Comparison of ENCODE assay signal across 18 cellular contexts in the genomic region with DNA sequence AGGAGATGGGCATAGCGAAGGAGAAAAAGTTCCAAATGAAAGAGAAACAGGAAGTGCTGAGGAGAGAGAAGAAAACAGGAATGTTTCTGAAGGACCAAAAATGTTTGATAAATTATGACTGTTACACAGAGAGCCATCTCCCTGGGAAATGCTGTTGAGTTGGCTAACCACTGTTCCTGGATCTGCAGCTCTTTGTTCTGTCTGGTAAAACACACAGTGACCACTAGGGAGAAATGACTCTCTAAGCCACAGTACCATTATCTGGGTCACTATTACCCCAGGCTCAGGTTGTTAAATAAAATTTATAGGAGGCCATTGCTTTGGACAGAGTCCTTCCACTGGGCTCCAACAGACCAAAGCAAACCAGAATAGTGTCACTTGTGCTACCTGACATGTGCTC.
A peak's percentile ranks its signal among the peaks of the same experiment; 100 is the strongest.
DNase-seq lines count a peak whose midpoint lies in the region; ATAC-seq, FAIRE-seq and TF ChIP-seq lines count a peak whose summit lies in the region.
"Had no signal": no experiment of that assay in that cellular context is flagged by ENCODE, and none has a peak within 500 bp of the region (broad histone marks: within the 10 kb centered on the region; RNA-seq: fewer than 3 reads in every experiment).

No MANE protein-coding gene starts in this region.

- TF ChIP-seq EP300 in K562 (IDR thresholded peaks at IDR 0.05; ENCODE audit: low read length) = no peak

- no peak overlapping the region for H2AK5ac ChIP-seq in neuronal stem cell (ENCODE audit: low read depth, low read length)

- H3K79me1 ChIP-seq in neuronal stem cell (ENCODE audit: low read depth, low read length) = no peaks in the 10 kb centered on the region

- peak; percentile 69 for ATAC-seq in K562
- ATAC-seq in CD8-positive, alpha-beta T cell = no peak
- ATAC-seq: activated T-helper 17 cell treated with anti-CD3 and anti-CD28 coated beads, Interleukin-2, amount 50 U/mL, for 72 hours; body of pancreas; effector memory CD8-positive, alpha-beta T cell had no signal

- H3K27ac ChIP-seq in K562 (ENCODE audit: extremely low read depth, low read depth, low read length) (no peak overlapping the region), neuronal stem cell (replicated peaks; ENCODE audit: low read length) (no peak overlapping the region)
- H3K27ac ChIP-seq in CD8-positive, alpha-beta T cell (ENCODE audit: low read depth, low read length) = no peak overlapping the region
- H3K27ac ChIP-seq: body of pancreas, C4-2B had no signal

- no peaks in the 10 kb centered on the region for H3K36me3 Mint-ChIP-seq in HFFc6 (ENCODE audit: low read depth)
- no peaks in the 10 kb centered on the region for H3K36me3 Mint-ChIP-seq in nephron progenitor cell (ENCODE audit: low read depth)
- H3K36me3 Mint-ChIP-seq in CD8-positive, alpha-beta T cell = no peaks in the 10 kb centered on the region
- H3K36me3 Mint-ChIP-seq: naive B cell had no signal

- H3K14ac ChIP-seq in neuronal stem cell (ENCODE audit: low read length) = no peak overlapping the region

- intact Hi-C loops in K562 (cut with micrococcal nuclease) = loop anchor here (5.0 kb wide), 1 partner anchor 81 kb away; no protein-coding TSS in a partner anchor
- intact Hi-C loops in CD8-positive, alpha-beta T cell (cut with DNase I, micrococcal nuclease) = no loop called here

- in situ Hi-C loops in K562 (cut with MboI) = no loop called here

- H3K4me1 Mint-ChIP-seq in HFFc6 (ENCODE audit: low read depth) (peaks cover 46% of the 10 kb centered on the region), nephron progenitor cell (peaks cover 54% of the 10 kb centered on the region)
- H3K4me1 Mint-ChIP-seq in CD8-positive, alpha-beta T cell (ENCODE audit: low read depth) = peaks cover 6% of the 10 kb centered on the region

- BruUV-seq in K562 (replicated peaks; lab: Mats Ljungman, UMichigan) = no TSS peak

- H3K4me2 ChIP-seq in K562 (ENCODE audit: insufficient read depth, low read length) (no peak overlapping the region), neuronal stem cell (ENCODE audit: insufficient read depth, low read length, poor library complexity, severe bottlenecking) (no peak overlapping the region)

- H3K4me3 Mint-ChIP-seq in HFFc6 (no peak overlapping the region), nephron progenitor cell (no peak overlapping the region)
- no peak overlapping the region for H3K4me3 Mint-ChIP-seq in CD8-positive, alpha-beta T cell
- H3K4me3 Mint-ChIP-seq: activated T-helper 17 cell treated with anti-CD3 and anti-CD28 coated beads, Interleukin-2, amount 50 U/mL, for 72 hours; effector memory CD8-positive, alpha-beta T cell; naive B cell had no signal

- H2AFZ ChIP-seq in K562 (ENCODE audit: low read depth, low read length) (peak overlapping the region; percentile 30; the same call in 1 of the 2 replicates), neuronal stem cell (ENCODE audit: low read length) (no peak overlapping the region)

- H2BK120ac ChIP-seq in neuronal stem cell (ENCODE audit: low read depth, low read length) = no peak overlapping the region

- no peak overlapping the region for H3K27ac Mint-ChIP-seq in HFFc6
- peak overlapping the region; percentile 1 for H3K27ac Mint-ChIP-seq in nephron progenitor cell
- H3K27ac Mint-ChIP-seq in CD8-positive, alpha-beta T cell = no peak overlapping the region
- H3K27ac Mint-ChIP-seq: activated T-helper 17 cell treated with anti-CD3 and anti-CD28 coated beads, Interleukin-2, amount 50 U/mL, for 72 hours; effector memory CD8-positive, alpha-beta T cell had no signal

- H3K4me3 ChIP-seq in BJ (ENCODE audit: low read depth, low read length) (no peak overlapping the region), K562 (no peak overlapping the region), neuronal stem cell (ENCODE audit: low read length in 2 of 2) (no peak overlapping the region)
- no peak overlapping the region for H3K4me3 ChIP-seq in CD8-positive, alpha-beta T cell (ENCODE audit: low read depth, low read length)
- H3K4me3 ChIP-seq: body of pancreas, right atrium auricular region had no signal

- no peak overlapping the region for H4K8ac ChIP-seq in neuronal stem cell (ENCODE audit: low read depth, low read length)

- H3K9me1 ChIP-seq in K562 (ENCODE audit: control insufficient read depth, insufficient read depth, low read length) = no peaks in the 10 kb centered on the region

- H3K9ac ChIP-seq in K562 (ENCODE audit: insufficient read depth in 1 of 2, low read depth in 2 of 2, low read length in 2 of 2) (no peak overlapping the region), neuronal stem cell (ENCODE audit: low read depth, low read length, poor library complexity) (no peak overlapping the region)

- no peak for FAIRE-seq in K562 (lab: Jason Lieb, UNC)

- no peaks in the 10 kb centered on the region for H4K20me1 ChIP-seq in K562 (replicated peaks; ENCODE audit: control insufficient read depth, insufficient read depth, low read length)

- no peak overlapping the region for H3K18ac ChIP-seq in neuronal stem cell (ENCODE audit: low read length)

- H3K27me3 Mint-ChIP-seq in HFFc6 (ENCODE audit: insufficient read depth) (no peaks in the 10 kb centered on the region; the same call in 1 of the 2 replicates), nephron progenitor cell (ENCODE audit: low read depth, poor library complexity) (peaks cover 3% of the 10 kb centered on the region)
- no peaks in the 10 kb centered on the region for H3K27me3 Mint-ChIP-seq in CD8-positive, alpha-beta T cell (ENCODE audit: low read depth)
- H3K27me3 Mint-ChIP-seq: activated T-helper 17 cell treated with anti-CD3 and anti-CD28 coated beads, Interleukin-2, amount 50 U/mL, for 72 hours; effector memory CD8-positive, alpha-beta T cell; naive B cell had no signal

- no peaks in the 10 kb centered on the region for H3K9me3 Mint-ChIP-seq in HFFc6
- H3K9me3 Mint-ChIP-seq in nephron progenitor cell = peaks cover under 1% of the 10 kb centered on the region
- H3K9me3 Mint-ChIP-seq in CD8-positive, alpha-beta T cell = no peaks in the 10 kb centered on the region
- H3K9me3 Mint-ChIP-seq: activated T-helper 17 cell treated with anti-CD3 and anti-CD28 coated beads, Interleukin-2, amount 50 U/mL, for 72 hours; effector memory CD8-positive, alpha-beta T cell had no signal

- no peaks in the 10 kb centered on the region for H3K27me3 ChIP-seq in BJ (ENCODE audit: control insufficient read depth, insufficient read depth, low read length)
- H3K27me3 ChIP-seq in K562 (ENCODE audit: control insufficient read depth in 2 of 2, insufficient read depth in 2 of 2, low read length in 2 of 2) = no peaks in the 10 kb centered on the region
- no peaks in the 10 kb centered on the region for H3K27me3 ChIP-seq in neuronal stem cell (ENCODE audit: control insufficient read depth in 3 of 3, insufficient read depth in 3 of 3, low read depth in 1 of 3, low read length in 3 of 3)
- H3K27me3 ChIP-seq in CD8-positive, alpha-beta T cell (ENCODE audit: insufficient read depth, low read length) = no peaks in the 10 kb centered on the region
- H3K27me3 ChIP-seq: body of pancreas, right atrium auricular region had no signal

- H3K4me1 ChIP-seq in K562 (replicated peaks in 1 of 2; ENCODE audit: control insufficient read depth in 2 of 2, insufficient read depth in 2 of 2, low read length in 2 of 2) (peaks cover 10 to 12% of the 10 kb centered on the region in 2 experiments; a peak in 4 of 5 replicates), neuronal stem cell (ENCODE audit: control insufficient read depth in 2 of 2, insufficient read depth in 1 of 2, low read depth in 1 of 2, low read length in 2 of 2) (peaks cover 10 to 21% of the 10 kb centered on the region in 2 donors)
- no peaks in the 10 kb centered on the region for H3K4me1 ChIP-seq in CD8-positive, alpha-beta T cell (ENCODE audit: insufficient read depth, low read length)

- DNase-seq in BJ (ENCODE audit: low read depth) (no peak), HFFc6 (no peak), K562 (ENCODE audit: extremely low read depth in 1 of 4, low spot score in 3 of 4) (peak in 1 of 4 experiments; percentile 33), nephron progenitor cell (no peak), neuronal stem cell (ENCODE audit: low spot score) (no peak), NCI-H2171 treated with DMSO at 0.1 percent for 48 hours (lab: John Stamatoyannopoulos, UW) (no peak), GF-D8 (lab: John Stamatoyannopoulos, UW) (no peak)
- DNase-seq in CD8-positive, alpha-beta T cell = no peak
- DNase-seq: activated CD4-positive, alpha-beta T cell treated with anti-CD3 and anti-CD28 coated beads, Interleukin-2, amount 50 U/mL, for 48 hours; body of pancreas; effector memory CD8-positive, alpha-beta T cell; naive B cell; NCI-H2029; SHP77; stimulated activated CD4-positive, alpha-beta T cell treated with anti-CD3 and anti-CD28 coated beads, Interleukin-4, amount 100 ng/mL, for 24 hours had no signal

- WGBS in K562 (ENCODE audit: insufficient coverage, low coverage, missing lambda C conversion rate) = 92% methylated on average over 1 of the region's 1 CpG
- WGBS in neuronal stem cell (ENCODE audit: extremely low coverage in 2 of 2, insufficient read length in 2 of 2, insufficient replicate concordance in 1 of 2), 2 donors = no CpG with 5 or more reads among the region's 1 CpG

- TF ChIP-seq POLR2A in K562 (conservative IDR thresholded peaks at IDR 0.05) = no peak

- H3K23ac ChIP-seq in neuronal stem cell (ENCODE audit: low read depth, low read length, poor library complexity) = no peak overlapping the region

- POLR2A ChIA-PET in BJ (lab: Charles Lee) (no interaction called here), K562 (lab: Yijun Ruan, JAX) (no interaction called here)
- POLR2A ChIA-PET in CD8-positive, alpha-beta T cell (lab: Charles Lee) = no interaction called here

- no peak for TF ChIP-seq RAD21 in K562 (CRISPR knock-in tag; conservative IDR thresholded peaks at IDR 0.05 in 1 of 2, IDR thresholded peaks at IDR 0.05 in 1 of 2)

- peak; percentile 17; the same call in 1 of the 2 replicates for TF ChIP-seq CTCF in BJ (IDR thresholded peaks at IDR 0.05; ENCODE audit: insufficient read depth, low read depth, low read length)
- TF ChIP-seq CTCF in HFFc6 (IDR thresholded peaks at IDR 0.05) = peak; percentile 57
- TF ChIP-seq CTCF in K562 (IDR thresholded peaks at IDR 0.05 in 2 of 3, conservative IDR thresholded peaks at IDR 0.05 in 1 of 3; ENCODE audit: insufficient read depth in 2 of 3, low read depth in 1 of 3, low read length in 3 of 3) = peak in 1 of 3 experiments; percentile 23; a peak in 2 of 6 replicates
- TF ChIP-seq CTCF in nephron progenitor cell (IDR thresholded peaks at IDR 0.05) = no peak
- no peak for TF ChIP-seq CTCF in CD8-positive, alpha-beta T cell (IDR thresholded peaks at IDR 0.05)

- no peak overlapping the region for H2BK15ac ChIP-seq in neuronal stem cell (ENCODE audit: low read length)

- CTCF ChIA-PET in BJ (lab: Yijun Ruan, JAX) (interaction anchor here (0.6 to 4.8 kb wide), 5 partner anchors 16 to 205 kb away, joined by 3 to 29 read pairs (median 8); no protein-coding TSS in a partner anchor), K562 (lab: Yijun Ruan, JAX; ENCODE audit: low intra/inter-chr PET ratio) (no interaction called here)
- CTCF ChIA-PET in CD8-positive, alpha-beta T cell (lab: Charles Lee) = no interaction called here

- H3K9me3 ChIP-seq in K562 (replicated peaks; ENCODE audit: control insufficient read depth, insufficient read depth, low read depth, low read length) (no peaks in the 10 kb centered on the region), neuronal stem cell (replicated peaks in 1 of 2; ENCODE audit: control insufficient read depth in 2 of 2, insufficient read depth in 1 of 2, low read depth in 1 of 2, low read length in 2 of 2) (no peaks in the 10 kb centered on the region)
- no peaks in the 10 kb centered on the region for H3K9me3 ChIP-seq in CD8-positive, alpha-beta T cell (ENCODE audit: low read length)
- H3K9me3 ChIP-seq: body of pancreas, right atrium auricular region had no signal

- H3K4ac ChIP-seq in neuronal stem cell (ENCODE audit: low read length) = no peak overlapping the region

- no peak overlapping the region for H2BK5ac ChIP-seq in neuronal stem cell (ENCODE audit: low read length)

- no peak overlapping the region for H2BK12ac ChIP-seq in neuronal stem cell (ENCODE audit: low read length)

- H4K91ac ChIP-seq in neuronal stem cell (ENCODE audit: low read depth, low read length, poor library complexity) = no peak overlapping the region

- H3K36me3 ChIP-seq in BJ (ENCODE audit: control insufficient read depth, insufficient read depth, low read length) (no peaks in the 10 kb centered on the region), K562 (ENCODE audit: control insufficient read depth, insufficient read depth, low read length) (no peaks in the 10 kb centered on the region), neuronal stem cell (replicated peaks in 1 of 2; ENCODE audit: control insufficient read depth in 2 of 2, insufficient read depth in 2 of 2, low read length in 2 of 2) (no peaks in the 10 kb centered on the region)
- no peaks in the 10 kb centered on the region for H3K36me3 ChIP-seq in CD8-positive, alpha-beta T cell (ENCODE audit: insufficient read depth, low read length)
- H3K36me3 ChIP-seq: right atrium auricular region had no signal

- H3K79me2 ChIP-seq in K562 (ENCODE audit: control insufficient read depth, insufficient read depth, low read length) = no peaks in the 10 kb centered on the region

Comparison
In these comparisons a context has a peak if more than half of its experiments do, and no peak if none do; other contexts are left out.
1. CTCF ChIP-seq: peak in BJ (single experiment) and HFFc6 (single experiment); none in nephron progenitor cell (single experiment) and CD8-positive, alpha-beta T cell (single experiment).